Comparison of ENCODE assay signal across 27 cellular contexts in the genomic region with DNA sequence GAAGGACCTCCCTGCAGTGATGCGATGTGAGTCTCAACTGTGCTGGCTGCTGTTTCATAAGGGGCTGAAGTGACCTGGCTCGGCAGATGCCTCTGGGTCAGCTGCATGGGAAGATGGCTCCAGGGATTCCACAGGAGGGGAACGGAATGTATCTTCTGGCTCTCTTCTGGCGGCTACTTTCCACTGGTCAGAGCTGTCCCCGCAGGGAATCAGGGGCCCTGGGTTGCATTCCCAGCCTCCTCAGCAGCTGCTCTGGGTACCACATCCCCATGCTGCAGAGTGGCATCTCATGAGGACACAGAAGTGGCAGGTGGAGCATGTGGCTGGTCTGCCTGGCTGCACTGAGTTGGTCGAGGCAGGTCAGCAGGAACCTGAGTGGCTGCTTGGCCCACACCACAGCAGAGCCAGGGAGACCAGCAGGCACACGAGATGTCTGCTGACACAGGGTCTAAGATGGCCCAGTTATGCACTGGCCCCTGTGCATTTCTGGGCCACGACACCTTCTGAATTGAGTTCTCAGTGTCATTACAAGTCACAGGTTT.
"Had no signal": no experiment of that assay in that cellular context is flagged by ENCODE, and none has a peak within 500 bp of the region (broad histone marks: within the 10 kb centered on the region; RNA-seq: fewer than 3 reads in every experiment).

No MANE protein-coding gene starts in this region.

- H3K27ac ChIP-seq: dorsolateral prefrontal cortex, epithelial cell of prostate, esophagus squamous epithelium, gastroesophageal sphincter, left ventricle myocardium inferior, lower lobe of right lung, neural progenitor cell, suprapubic skin, thyroid gland had no signal

- H3K4me1 Mint-ChIP-seq: immature natural killer cell; memory B cell; stimulated activated effector memory CD8-positive, alpha-beta T cell treated with anti-CD3 and anti-CD28 coated beads, Interleukin-12 subunit alpha, Interleukin-12 subunit beta, amount 100 ng/mL, for 72 hours had no signal

- H3K4me3 ChIP-seq: dorsolateral prefrontal cortex, esophagus squamous epithelium, gastroesophageal sphincter, left ventricle myocardium inferior, lower lobe of right lung, neural progenitor cell, suprapubic skin, thyroid gland had no signal

- DNase-seq: cortex of kidney; dorsolateral prefrontal cortex; effector memory CD4-positive, alpha-beta T cell; esophagus squamous epithelium; foreskin fibroblast; glutamatergic neuron; immature natural killer cell; kidney; left cardiac atrium; left ventricle myocardium inferior; lower lobe of right lung; midbrain; occipital lobe; small intestine; stimulated activated CD4-positive, alpha-beta T cell treated with anti-CD3 and anti-CD28 coated beads, Interleukin-2, amount 100 ng/mL, for 48 hours; stimulated activated CD8-positive, alpha-beta memory T cell treated with anti-CD3 and anti-CD28 coated beads, Interleukin-4, amount 100 ng/mL, for 48 hours; stimulated activated naive CD8-positive, alpha-beta T cell treated with anti-CD3 and anti-CD28 coated beads, Interleukin-15, Interleukin-2, amounts not matched to agents 100 U/mL and 50 U/mL, for 24 hours; thyroid gland had no signal

- H3K27ac Mint-ChIP-seq: immature natural killer cell; memory B cell; natural killer cell treated with Interleukin-12 subunit alpha and Interleukin-12 subunit beta and Interleukin-15 and Interleukin-18, amount 100 ng/mL, for 72 hours; neural progenitor cell; stimulated activated effector memory CD8-positive, alpha-beta T cell treated with anti-CD3 and anti-CD28 coated beads, Interleukin-12 subunit alpha, Interleukin-12 subunit beta, amount 100 ng/mL, for 72 hours; type B pancreatic cell had no signal

- H3K4me1 ChIP-seq: lower lobe of right lung, thyroid gland had no signal

- H3K27me3 ChIP-seq: thyroid gland had no signal

- H3K4me3 Mint-ChIP-seq: immature natural killer cell; memory B cell; natural killer cell treated with Interleukin-12 subunit alpha and Interleukin-12 subunit beta and Interleukin-15 and Interleukin-18, amount 100 ng/mL, for 72 hours; neural progenitor cell; stimulated activated effector memory CD8-positive, alpha-beta T cell treated with anti-CD3 and anti-CD28 coated beads, Interleukin-12 subunit alpha, Interleukin-12 subunit beta, amount 100 ng/mL, for 72 hours; type B pancreatic cell had no signal

- H3K36me3 Mint-ChIP-seq: neural progenitor cell; stimulated activated effector memory CD8-positive, alpha-beta T cell treated with anti-CD3 and anti-CD28 coated beads, Interleukin-12 subunit alpha, Interleukin-12 subunit beta, amount 100 ng/mL, for 72 hours; type B pancreatic cell had no signal

- H3K9me3 ChIP-seq: suprapubic skin, thyroid gland had no signal

- H3K36me3 ChIP-seq: esophagus squamous epithelium, gastroesophageal sphincter, left ventricle myocardium inferior, lower lobe of right lung, neural progenitor cell, suprapubic skin, thyroid gland had no signal

- ATAC-seq: gastroesophageal sphincter; left cardiac atrium; lower lobe of right lung; natural killer cell treated with Interleukin-12 subunit alpha and Interleukin-12 subunit beta and Interleukin-15 and Interleukin-18, amount 100 ng/mL, for 72 hours; sciatic nerve; stimulated activated effector memory CD8-positive, alpha-beta T cell treated with anti-CD3 and anti-CD28 coated beads, Interleukin-12 subunit alpha, Interleukin-12 subunit beta, amount 100 ng/mL, for 72 hours; stimulated activated naive CD8-positive, alpha-beta T cell treated with anti-CD3 and anti-CD28 coated beads, Interleukin-15, Interleukin-2, amounts not matched to agents 100 U/mL and 50 U/mL, for 24 hours had no signal
